ENCODE assay signal across 7 cellular contexts in genomic region chr6:70686548-70687133, GRCh38. TPM values are rescaled to one million over a fixed set of nuclear protein-coding genes. Genes with fewer than 3 reads are reported as not detected.
A peak's percentile ranks its signal among the peaks of the same experiment; 100 is the strongest.
DNase-seq lines count a peak whose midpoint lies in the region; ATAC-seq and TF ChIP-seq lines count a peak whose summit lies in the region.

No MANE protein-coding gene starts in this region.

- H3K4me3 ChIP-seq in esophagus squamous epithelium (no peak overlapping the region), parathyroid adenoma (ENCODE audit: low read depth, low read length) (no peak overlapping the region)

- no peak for TF ChIP-seq POLR2A in esophagus squamous epithelium (IDR thresholded peaks at IDR 0.05)

- no peak overlapping the region for H2AFZ ChIP-seq in parathyroid adenoma

- no peak overlapping the region for H3K9ac ChIP-seq in parathyroid adenoma

- H3K27me3 ChIP-seq in esophagus squamous epithelium (no peaks in the 10 kb centered on the region), parathyroid adenoma (ENCODE audit: control insufficient read depth, insufficient read depth, low read length) (no peaks in the 10 kb centered on the region)

- H3K4me2 ChIP-seq in parathyroid adenoma (ENCODE audit: low read length) = peak overlapping the region; percentile 11

- ATAC-seq in HG02642 (IDR thresholded peaks at IDR 0.05; ENCODE audit: poor library complexity, unreplicated experiment) = no peak
- ATAC-seq in HG02938 (IDR thresholded peaks at IDR 0.05; ENCODE audit: unreplicated experiment) = no peak

- peaks cover 31% of the 10 kb centered on the region for H3K79me2 ChIP-seq in parathyroid adenoma

- intact Hi-C loops in esophagus squamous epithelium (cut with DNase I) = loop anchor here (10.0 kb wide), 1 partner anchor 142 kb away; no protein-coding TSS in a partner anchor

- H3K4me1 ChIP-seq in esophagus squamous epithelium = peaks cover 0 to 30% (median 10%) of the 10 kb centered on the region in 3 donors
- H3K4me1 ChIP-seq in parathyroid adenoma = peaks cover 5% of the 10 kb centered on the region

- WGBS in esophagus squamous epithelium, 2 donors = 5 to 8% methylated on average over 3 of the region's 3 CpGs

- TF ChIP-seq CTCF in esophagus squamous epithelium (IDR thresholded peaks at IDR 0.05) (peak; percentile 45 to 87 (median 80)), parathyroid adenoma (IDR thresholded peaks at IDR 0.05) (peak; percentile 90)

- no peak overlapping the region for H3K27ac ChIP-seq in esophagus squamous epithelium
- H3K27ac ChIP-seq in parathyroid adenoma = no peak overlapping the region

- H3K9me3 ChIP-seq in esophagus squamous epithelium (peaks cover 0 to 5% (median 0%) of the 10 kb centered on the region in 3 donors), parathyroid adenoma (ENCODE audit: control insufficient read depth, low read length) (no peaks in the 10 kb centered on the region)

- DNase-seq in GM03348 (ENCODE audit: low spot score) (peak; percentile 37), HT1080 (ENCODE audit: low read depth) (peak; percentile 29), SHP77 treated with DMSO at 0.1 percent for 48 hours (lab: John Stamatoyannopoulos, UW) (peak; percentile 18), esophagus squamous epithelium (lab: John Stamatoyannopoulos, UW) (no peak)

- no peaks in the 10 kb centered on the region for H3K36me3 ChIP-seq in esophagus squamous epithelium
- no peaks in the 10 kb centered on the region for H3K36me3 ChIP-seq in parathyroid adenoma (ENCODE audit: control insufficient read depth, insufficient read depth, low read length)

RNA-seq across cellular contexts. Expression of gene SMAP1, which starts 19.0 kb away (rescaled TPM):
- 19.2 and 33.3 TPM in 2 replicates for total RNA-seq in HT1080 (2014; rRNA removed; shearing (Covaris generic))
- polyA plus RNA-seq in HT1080 (2015; cell fraction: cytosol; rRNA removed) = 29.2 and 34.8 TPM in 2 replicates
- 24.7 and 25.2 TPM in 2 replicates for polyA plus RNA-seq in HT1080 (2015; cell fraction: nucleus; rRNA removed)
- total RNA-seq in esophagus squamous epithelium = 10 to 100 TPM; 31.7 to 44.6 (median 33.6) TPM
